Comparison of ENCODE assay signal across 1 cellular context in genomic region chr12:110270125-110270962, GRCh38.
TF ChIP-seq lines count a peak whose summit lies in the region.

No MANE protein-coding gene starts in this region.

TF ChIP-seq in HepG2, 621 proteins besides CTCF, POLR2A, EP300 and RAD21 (continued from another document):
- TF ChIP-seq ZBTB4 (CRISPR knock-in tag; IDR thresholded peaks at IDR 0.05; ENCODE audit: borderline replicate concordance) (no peak), BORCS8-MEF2B (CRISPR knock-in tag; IDR thresholded peaks at IDR 0.05) (0 out of 2 replicates have a peak, but pooled peaks have one; percentile 16), YEATS4 (CRISPR knock-in tag; IDR thresholded peaks at IDR 0.05; ENCODE audit: borderline replicate concordance) (no peak), ZNF503 (CRISPR knock-in tag; IDR thresholded peaks at IDR 0.05) (no peak), NFKB2 (CRISPR knock-in tag; IDR thresholded peaks at IDR 0.05; ENCODE audit: borderline replicate concordance) (no peak), ZNF782 (CRISPR knock-in tag; IDR thresholded peaks at IDR 0.05; ENCODE audit: borderline replicate concordance) (no peak)
